9 cellular contexts compared by ENCODE assay signal in genomic region chr4:1183985-1184773, GRCh38. TPM values are rescaled to one million over a fixed set of nuclear protein-coding genes. Genes with fewer than 3 reads are reported as not detected.
DNase-seq lines count a peak whose midpoint lies in the region; ATAC-seq, FAIRE-seq and TF ChIP-seq lines count a peak whose summit lies in the region.
"Had no signal": no experiment of that assay in that cellular context is flagged by ENCODE, and none has a peak within 500 bp of the region (broad histone marks: within the 10 kb centered on the region; RNA-seq: fewer than 3 reads in every experiment).

No MANE protein-coding gene starts in this region.

- no peak overlapping the region for H3K9ac ChIP-seq in OCI-LY3 (ENCODE audit: low read length)

- ATAC-seq in GM21390 (IDR thresholded peaks at IDR 0.05; ENCODE audit: unreplicated experiment) (peak; percentile 83), HG03025 (IDR thresholded peaks at IDR 0.05; ENCODE audit: low FRiP score, unreplicated experiment) (no peak)

- peak overlapping the region; percentile 76 to 91 (median 82) for H3K27ac Mint-ChIP-seq in CD8-positive, alpha-beta memory T cell
- peak overlapping the region; percentile 88 to 94 (median 90) for H3K27ac Mint-ChIP-seq in immature natural killer cell

- H3K36me3 ChIP-seq in CD8-positive, alpha-beta memory T cell (ENCODE audit: insufficient read depth, low read length): no peaks in the 10 kb centered on the region
- H3K36me3 ChIP-seq in OCI-LY3 (replicated peaks; ENCODE audit: low read depth, low read length): no peaks in the 10 kb centered on the region

- no peak overlapping the region for H3K27ac ChIP-seq in CD8-positive, alpha-beta memory T cell (ENCODE audit: low read depth, low read length)
- H3K27ac ChIP-seq in OCI-LY3 (ENCODE audit: low read length): no peak overlapping the region

- no peaks in the 10 kb centered on the region for H3K79me2 ChIP-seq in OCI-LY3 (ENCODE audit: low read length)

- no peak for TF ChIP-seq CTCF in OCI-LY3 (IDR thresholded peaks at IDR 0.05; ENCODE audit: low read depth, low read length)
- no peak for TF ChIP-seq CTCF in D721Med (IDR thresholded peaks at IDR 0.05; ENCODE audit: insufficient read depth, missing control alignments)

- no peak overlapping the region for H3K4me3 ChIP-seq in CD8-positive, alpha-beta memory T cell (ENCODE audit: low read length)
- no peak overlapping the region for H3K4me3 ChIP-seq in OCI-LY3 (ENCODE audit: low read length)

- peak overlapping the region; percentile 62 to 85 (median 80) for H3K4me3 Mint-ChIP-seq in CD8-positive, alpha-beta memory T cell
- peak overlapping the region; percentile 76 to 84 (median 81) for H3K4me3 Mint-ChIP-seq in immature natural killer cell

- peaks cover 0 to 4% of the 10 kb centered on the region in 2 donors for H3K27me3 Mint-ChIP-seq in CD8-positive, alpha-beta memory T cell
- H3K27me3 Mint-ChIP-seq in immature natural killer cell (ENCODE audit: low read depth in 3 of 3): peaks cover 0 to 7% (median 0%) of the 10 kb centered on the region in 3 donors

- no peaks in the 10 kb centered on the region for H3K27me3 ChIP-seq in CD8-positive, alpha-beta memory T cell (ENCODE audit: insufficient read depth, low read length, poor library complexity, severe bottlenecking)
- peaks cover 20% of the 10 kb centered on the region; the same call in 1 of the 2 replicates for H3K27me3 ChIP-seq in OCI-LY3 (ENCODE audit: low read depth, low read length)

- DNase-seq in CD8-positive, alpha-beta memory T cell: no peak
- DNase-seq in immature natural killer cell: peak; percentile 65 to 67 (median 67)
- DNase-seq in D721Med (ENCODE audit: insufficient read length, low spot score): no peak
- DNase-seq in NK-92 (lab: John Stamatoyannopoulos, UW; ENCODE audit: unreplicated experiment): no peak
- DNase-seq in KG1 (lab: John Stamatoyannopoulos, UW): no peak
- DNase-seq: NCI-H1048 had no signal

- peaks cover 9 to 20% (median 15%) of the 10 kb centered on the region in 3 donors for H3K36me3 Mint-ChIP-seq in CD8-positive, alpha-beta memory T cell
- peaks cover 21 to 42% (median 39%) of the 10 kb centered on the region in 3 donors for H3K36me3 Mint-ChIP-seq in immature natural killer cell

- FAIRE-seq in D721Med (lab: Jason Lieb, UNC): no peak

- no peaks in the 10 kb centered on the region for H3K9me3 ChIP-seq in CD8-positive, alpha-beta memory T cell (ENCODE audit: low read length)
- peaks cover 24% of the 10 kb centered on the region for H3K9me3 ChIP-seq in OCI-LY3 (ENCODE audit: insufficient read depth, low read length)

- 0 out of 2 replicates have a peak overlapping the region, but pooled peaks have one; percentile 15 for H3K4me2 ChIP-seq in OCI-LY3 (ENCODE audit: low read length)

- H2AFZ ChIP-seq in OCI-LY3 (ENCODE audit: low read depth, low read length): no peak overlapping the region

- CTCF ChIA-PET in CD8-positive, alpha-beta memory T cell (lab: Charles Lee): interaction anchor here (0.7 to 2.2 kb wide), 4 partner anchors 11 to 65 kb away, joined by 3 to 11 read pairs (median 4); partner anchors contain the start of genes CTBP1 and SPON2

- peaks cover 0 to 18% (median 9%) of the 10 kb centered on the region in 5 donors for H3K9me3 Mint-ChIP-seq in CD8-positive, alpha-beta memory T cell
- peaks cover 7 to 24% (median 18%) of the 10 kb centered on the region in 6 donors for H3K9me3 Mint-ChIP-seq in immature natural killer cell

- POLR2A ChIA-PET in CD8-positive, alpha-beta memory T cell (lab: Charles Lee): interaction anchor here (1.1 kb wide), 1 partner anchor 18 kb away, joined by 5 read pairs; no protein-coding TSS in a partner anchor

- H3K4me1 Mint-ChIP-seq in CD8-positive, alpha-beta memory T cell: peaks cover 50 to 74% (median 66%) of the 10 kb centered on the region in 3 donors
- H3K4me1 Mint-ChIP-seq in immature natural killer cell: peaks cover 82 to 96% of the 10 kb centered on the region in 2 donors

- no peaks in the 10 kb centered on the region for H4K20me1 ChIP-seq in OCI-LY3 (ENCODE audit: insufficient read depth, low read length)

- H3K4me1 ChIP-seq in CD8-positive, alpha-beta memory T cell (ENCODE audit: insufficient read depth, low read length): peaks cover 27% of the 10 kb centered on the region
- peaks cover 7% of the 10 kb centered on the region; the same call in 1 of the 2 replicates for H3K4me1 ChIP-seq in OCI-LY3 (ENCODE audit: low read length)

RNA-seq across cellular contexts. Expression of gene SPON2, which starts 11.8 kb away (rescaled TPM):
- total RNA-seq in CD8-positive, alpha-beta memory T cell: 1 to 10 TPM; 2.7 to 3.1 TPM
- polyA plus RNA-seq in CD8-positive, alpha-beta memory T cell: 43.9 TPM
- 1,000 to 10,000 TPM in 2 of 3 donors, 100 to 1,000 TPM in 1; 603 to 1,685 (median 1,079) TPM for polyA plus RNA-seq in immature natural killer cell

Comparison
In these comparisons a context has a peak if more than half of its experiments do, and no peak if none do; other contexts are left out.
1. DNase-seq: peak in immature natural killer cell (3 of 3); none in CD8-positive, alpha-beta memory T cell (0 of 5), D721Med (single experiment), NK-92 (single experiment) and KG1 (single experiment).
2. RNA of gene SPON2, which starts 11.8 kb away (polyA plus RNA-seq): 603 to 1,685 TPM in immature natural killer cell; 43.9 TPM in CD8-positive, alpha-beta memory T cell (single experiment); every median in the first group is over 10 times any median in the second.